7 cellular contexts compared by ENCODE assay signal in the genomic region with DNA sequence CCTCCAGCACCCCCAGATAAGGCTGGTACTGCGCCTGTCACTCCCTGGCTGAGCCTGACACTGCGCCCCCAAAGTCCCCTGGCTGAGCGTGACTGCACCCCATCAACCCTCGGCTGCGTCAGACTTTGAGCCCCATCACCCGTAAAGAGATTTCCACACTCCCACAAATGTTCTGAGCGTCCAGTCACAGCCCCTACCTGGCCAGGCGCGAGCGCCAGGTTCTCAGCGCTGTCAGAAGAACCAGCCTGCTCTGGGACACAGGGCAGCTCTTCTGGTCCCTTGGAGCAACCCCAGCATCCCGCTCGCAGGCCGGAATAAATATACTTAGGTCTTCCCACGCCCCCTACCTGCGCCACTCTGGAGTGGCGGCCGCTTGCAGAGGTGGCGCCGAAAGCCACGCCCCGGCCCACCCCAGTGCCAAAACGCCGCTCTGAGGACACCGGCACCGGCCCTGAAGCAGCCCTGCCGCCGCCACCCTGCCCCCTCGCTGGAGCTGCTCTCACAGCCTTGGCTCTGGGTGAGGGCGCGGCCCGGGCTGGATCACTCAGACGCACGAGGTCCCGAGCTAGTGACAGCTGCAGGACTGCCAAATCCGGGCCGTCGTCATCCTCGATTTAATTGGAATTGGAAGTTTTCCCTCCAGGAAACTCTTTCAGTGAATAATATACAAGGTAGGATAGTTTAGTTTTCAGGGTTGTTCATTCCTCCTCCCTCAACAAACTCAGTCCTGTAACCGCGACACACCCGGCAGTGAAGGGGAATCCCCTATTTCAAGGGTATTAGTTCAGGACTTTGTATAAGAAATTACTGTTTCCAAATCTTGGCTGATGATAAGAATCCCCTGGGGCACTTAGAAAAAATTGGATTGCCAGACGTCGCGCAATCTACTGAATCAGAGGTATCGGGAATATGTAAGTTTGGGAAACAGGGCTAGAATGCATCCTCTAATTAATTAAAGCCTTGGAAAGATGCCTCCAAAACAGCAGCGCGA. TPM values are rescaled to one million over a fixed set of nuclear protein-coding genes. Genes with fewer than 3 reads are reported as not detected.
A peak's percentile ranks its signal among the peaks of the same experiment; 100 is the strongest.
DNase-seq lines count a peak whose midpoint lies in the region; ATAC-seq, FAIRE-seq and TF ChIP-seq lines count a peak whose summit lies in the region.

No MANE protein-coding gene starts in this region.

- H3K18ac ChIP-seq in H1 (ENCODE audit: extremely low read depth, low read length): peak overlapping the region; percentile 53; the same call in 1 of the 2 replicates

- H3K36me3 ChIP-seq in H1 (ENCODE audit: control insufficient read depth in 2 of 4, insufficient read depth in 4 of 4, low read length in 3 of 4) (no peaks in the 10 kb centered on the region), mesodermal cell (ENCODE audit: control insufficient read depth, insufficient read depth, low read length) (no peaks in the 10 kb centered on the region)

- H4K8ac ChIP-seq in H1 (ENCODE audit: extremely low read depth, insufficient read depth, low read length): 0 out of 2 replicates have a peak overlapping the region, but pooled peaks have one; percentile 1

- TF ChIP-seq EP300 in H1 (IDR thresholded peaks at IDR 0.05; ENCODE audit: borderline replicate concordance in 1 of 2, low read depth in 2 of 2, low read length in 2 of 2): no peak

- no peak overlapping the region for H3K56ac ChIP-seq in H1 (replicated peaks; ENCODE audit: insufficient read length, low read depth, low read length)

- H3K4me1 ChIP-seq in H1 (replicated peaks in 1 of 4; ENCODE audit: control insufficient read depth in 3 of 4, insufficient read depth in 4 of 4, low read length in 3 of 4) (peaks cover 0 to 14% (median 9%) of the 10 kb centered on the region in 4 experiments; a peak in 4 of 7 replicates), mesodermal cell (ENCODE audit: control insufficient read depth, insufficient read depth, low read length, poor library complexity, severe bottlenecking) (peaks cover 18% of the 10 kb centered on the region)

- H2BK5ac ChIP-seq in H1 (ENCODE audit: low read depth, low read length): no peak overlapping the region

- TF ChIP-seq POLR2A in H1 (IDR thresholded peaks at IDR 0.05; ENCODE audit: control extremely low read depth in 1 of 2, low read depth in 2 of 2, low read length in 2 of 2): no peak

- H2BK12ac ChIP-seq in H1 (ENCODE audit: low read depth, low read length): no peak overlapping the region

- H3K23me2 ChIP-seq in H1 (ENCODE audit: low read depth, low read length): peaks cover 9% of the 10 kb centered on the region; the same call in 1 of the 2 replicates

- ATAC-seq in GM18508 (IDR thresholded peaks at IDR 0.05; ENCODE audit: insufficient read depth, unreplicated experiment) (peak; percentile 18), HG02678 (IDR thresholded peaks at IDR 0.05; ENCODE audit: unreplicated experiment) (peak; percentile 37)

- no peak overlapping the region for H2BK120ac ChIP-seq in H1 (replicated peaks; ENCODE audit: low read depth, low read length)

- WGBS in H1 (ENCODE audit: extremely low coverage in 1 of 2, insufficient coverage in 1 of 2, insufficient read length in 1 of 2, insufficient replicate concordance in 2 of 2, low coverage in 1 of 2, low lambda C conversion rate in 2 of 2, missing lambda C conversion rate in 1 of 2), 2 experiments: 14% methylated on average over 40 of the region's 48 CpGs; no CpG with 5 or more reads in 1 of the 2 experiments
- WGBS in mesodermal cell (ENCODE audit: insufficient coverage in 2 of 2), 2 experiments: 13 to 18% methylated on average over 29 to 31 of the region's 48 CpGs

- no peak overlapping the region for H3K23ac ChIP-seq in H1 (ENCODE audit: insufficient read length)

- CTCF ChIA-PET in H1 (lab: Charles Lee; ENCODE audit: partially characterized antibody): interaction anchor here (0.8 to 2.6 kb wide), 25 partner anchors 10 to 484 kb away, joined by 3 to 10 read pairs (median 5); no protein-coding TSS in a partner anchor

- H3K4me2 ChIP-seq in H1 (ENCODE audit: insufficient read depth in 1 of 2, low read depth in 2 of 2, low read length in 2 of 2): peak overlapping the region; percentile 82 to 95

- peaks cover 3% of the 10 kb centered on the region; the same call in 1 of the 2 replicates for H3K79me1 ChIP-seq in H1 (ENCODE audit: low read depth, low read length)

- H4K91ac ChIP-seq in H1 (replicated peaks; ENCODE audit: insufficient read length, low read length): no peak overlapping the region

- H3K79me2 ChIP-seq in H1 (ENCODE audit: control insufficient read depth in 1 of 2, insufficient read depth in 2 of 2, low read length in 2 of 2): peaks cover 20 to 36% of the 10 kb centered on the region in 2 experiments

- TF ChIP-seq RAD21 in H1 (IDR thresholded peaks at IDR 0.05 in 1 of 2, conservative IDR thresholded peaks at IDR 0.05 in 1 of 2; ENCODE audit: low read depth in 2 of 2, low read length in 2 of 2): peak; percentile 54 to 75

- peak; percentile 49 to 69 (median 49) for TF ChIP-seq CTCF in H1 (IDR thresholded peaks at IDR 0.05; ENCODE audit: control extremely low read depth in 1 of 3, insufficient read depth in 1 of 3, low read depth in 1 of 3, low read length in 3 of 3)

- H3K27me3 ChIP-seq in H1 (replicated peaks in 1 of 4; ENCODE audit: control insufficient read depth in 3 of 4, extremely low read depth in 1 of 4, insufficient read depth in 3 of 4, low read length in 3 of 4): no peaks in the 10 kb centered on the region; a peak in 1 of 7 replicates

- H3K4me3 ChIP-seq in H1 (ENCODE audit: extremely low read depth in 1 of 4, insufficient read depth in 2 of 4, low read depth in 3 of 4, low read length in 4 of 4) (peak overlapping the region; percentile 40 to 72 (median 66)), mesodermal cell (ENCODE audit: extremely low read depth, insufficient read depth, low read length, poor library complexity, severe bottlenecking) (peak overlapping the region; percentile 88)

- H3K27ac ChIP-seq in H1 (ENCODE audit: low read depth, low read length) (no peak overlapping the region), mesodermal cell (ENCODE audit: low read depth, low read length, severe bottlenecking) (no peak overlapping the region)

- no peaks in the 10 kb centered on the region for H3K9me3 ChIP-seq in H1 (ENCODE audit: insufficient read depth in 2 of 2, low read depth in 1 of 2, low read length in 1 of 2)
- no peaks in the 10 kb centered on the region for H3K9me3 ChIP-seq in mesodermal cell (ENCODE audit: control insufficient read depth, low read length)

- POLR2A ChIA-PET in H1 (lab: Charles Lee; ENCODE audit: partially characterized antibody): interaction anchor here (0.8 to 3.8 kb wide), 7 partner anchors 12 to 216 kb away, joined by 3 to 21 read pairs (median 3); a partner anchor contains a TSS

- H4K5ac ChIP-seq in H1 (ENCODE audit: insufficient read length, low read depth, low read length): no peak overlapping the region

- H2BK15ac ChIP-seq in H1 (ENCODE audit: low read length): no peak overlapping the region

- peak; percentile 60 for DNase-seq in NCI-H2196 (lab: John Stamatoyannopoulos, UW; ENCODE audit: unreplicated experiment)
- peak; percentile 36 to 58 for DNase-seq in activated CD8-positive, alpha-beta memory T cell treated with anti-CD3 and anti-CD28 coated beads for 1 hour (ENCODE audit: extremely low read depth in 1 of 2, low read depth in 1 of 2)
- peak in 1 of 2 experiments; percentile 88 for DNase-seq in H1 (ENCODE audit: low read depth in 1 of 2, low spot score in 2 of 2)
- DNase-seq in stimulated activated CD8-positive, alpha-beta memory T cell treated with anti-CD3 and anti-CD28 coated beads, Interleukin-2, amount 100 ng/mL, for 48 hours (ENCODE audit: low read depth in 2 of 2): peak; percentile 58 to 68

- no peak overlapping the region; a peak in 1 of 7 replicates for H3K9ac ChIP-seq in H1 (replicated peaks in 1 of 4; ENCODE audit: extremely low read depth in 1 of 4, low read depth in 3 of 4, low read length in 3 of 4)

- H4K20me1 ChIP-seq in H1 (replicated peaks in 1 of 2; ENCODE audit: control insufficient read depth in 1 of 2, insufficient read depth in 2 of 2, low read length in 2 of 2): peaks cover 4 to 10% of the 10 kb centered on the region in 2 experiments

- peak overlapping the region; percentile 31; the same call in 1 of the 2 replicates for H2AFZ ChIP-seq in H1 (ENCODE audit: low read length)

- H2BK20ac ChIP-seq in H1 (ENCODE audit: low read length): no peak overlapping the region

- H3K4ac ChIP-seq in H1 (replicated peaks; ENCODE audit: insufficient read length, low read depth, low read length): no peak overlapping the region

- H3K14ac ChIP-seq in H1 (ENCODE audit: insufficient read length): no peak overlapping the region

- no peak overlapping the region for H2AK5ac ChIP-seq in H1 (ENCODE audit: low read depth, low read length)

- FAIRE-seq in H1 (lab: Jason Lieb, UNC): no peak

TF ChIP-seq in H1, 55 proteins besides CTCF, POLR2A, EP300 and RAD21 (continues in another document):
- TF ChIP-seq SAP30 (IDR thresholded peaks at IDR 0.05; ENCODE audit: insufficient read depth, insufficient replicate concordance, low read length) (peak; percentile 64), ASH2L (IDR thresholded peaks at IDR 0.05; ENCODE audit: low read length) (peak; percentile 79), NANOG (IDR thresholded peaks at IDR 0.05; ENCODE audit: insufficient read depth, low read depth, low read length, poor library complexity, severe bottlenecking) (no peak), TBP (IDR thresholded peaks at IDR 0.05; ENCODE audit: low read depth, low read length) (no peak), EGR1 (IDR thresholded peaks at IDR 0.05; ENCODE audit: borderline replicate concordance, low read depth, low read length) (no peak)

RNA-seq across cellular contexts. Expression of a gene that starts 1.2 kb away (rescaled TPM):
- total RNA-seq in H1 (2021; fragmentation: NEBNext Ultra II Directional; extraction: Animal tissue kit (Norgen Biotek cat#: 25700)): 46.0 and 52.1 TPM in 2 replicates
- polyA plus RNA-seq in H1 (2011; rRNA removed): 25.2 and 30.8 TPM in 2 replicates
- polyA plus RNA-seq in H1 (2011; cell fraction: cytosol; rRNA removed): 34.9 TPM
- 64.9 TPM for polyA plus RNA-seq in H1 (2011; cell fraction: nucleus; rRNA removed)
- 24.5 to 33.5 TPM (median 30.2 TPM) in 4 replicates for polyA plus RNA-seq in H1 (2012, experiment 1 of 2)
- 2.1 TPM for polyA plus RNA-seq in H1 (2012, experiment 2 of 2)
- polyA plus RNA-seq in H1 (2013, experiment 1 of 2): 36.3 TPM
- 40.1 TPM for polyA plus RNA-seq in H1 (2013, experiment 2 of 2)
- 140 and 161 TPM in 2 replicates for polyA minus RNA-seq in H1 (2011; rRNA and poly(A)+ RNA removed)
- polyA minus RNA-seq in H1 (2011; cell fraction: cytosol; rRNA and poly(A)+ RNA removed): 47.6 TPM
- 155 TPM for polyA minus RNA-seq in H1 (2011; cell fraction: nucleus; rRNA and poly(A)+ RNA removed)
- polyA plus RNA-seq in mesodermal cell (2013, experiment 1 of 2): 198 TPM
- polyA plus RNA-seq in mesodermal cell (2013, experiment 2 of 2): 190 TPM
